ENCODE assay signal across 8 cellular contexts in genomic region chr3:100492810-100493140, GRCh38. TPM values are rescaled to one million over a fixed set of nuclear protein-coding genes. Genes with fewer than 3 reads are reported as not detected.
DNase-seq lines count a peak whose midpoint lies in the region; ATAC-seq, FAIRE-seq and TF ChIP-seq lines count a peak whose summit lies in the region.

No MANE protein-coding gene starts in this region.

- H3K36me3 ChIP-seq in adipocyte (ENCODE audit: control insufficient read depth, insufficient read depth, low read length, severe bottlenecking) (no peaks in the 10 kb centered on the region), kidney (ENCODE audit: control insufficient read depth in 1 of 2, insufficient read depth in 2 of 2, low read length in 2 of 2) (no peaks in the 10 kb centered on the region), thymus (ENCODE audit: control insufficient read depth, insufficient read depth) (no peaks in the 10 kb centered on the region)

- H3K4me3 ChIP-seq in adipocyte (ENCODE audit: low read length): peak overlapping the region; percentile 86
- H3K4me3 ChIP-seq in kidney (ENCODE audit: low read length in 2 of 2): peak overlapping the region; percentile 47 to 61
- H3K4me3 ChIP-seq in thymus (ENCODE audit: low read length): peak overlapping the region; percentile 52

- peak overlapping the region; percentile 82 for H3K4me3 Mint-ChIP-seq in T-helper 1 cell treated with Interleukin-12 subunit alpha and Interleukin-12 subunit beta and Interleukin-4 antibody, amounts not matched to agents 30 μg/mL and 1 μg/mL, for 36 hours

- DNase-seq in T-helper 1 cell: no peak
- no peak for DNase-seq in adipocyte (ENCODE audit: low read depth)
- DNase-seq in kidney: no peak
- no peak for DNase-seq in SKM-1 (lab: John Stamatoyannopoulos, UW; ENCODE audit: unreplicated experiment)
- DNase-seq in NCI-H526 treated with DMSO at 0.1 percent for 48 hours (lab: John Stamatoyannopoulos, UW): no peak

- no peak overlapping the region for H3K27ac Mint-ChIP-seq in T-helper 1 cell treated with Interleukin-12 subunit alpha and Interleukin-12 subunit beta and Interleukin-4 antibody, amounts not matched to agents 30 μg/mL and 1 μg/mL, for 36 hours

- H3K9me3 ChIP-seq in adipocyte (ENCODE audit: control insufficient read depth, low read length): peaks cover 5% of the 10 kb centered on the region
- H3K9me3 ChIP-seq in kidney (ENCODE audit: control insufficient read depth in 1 of 2, low read length in 2 of 2): no peaks in the 10 kb centered on the region
- H3K9me3 ChIP-seq in thymus (ENCODE audit: control insufficient read depth): no peaks in the 10 kb centered on the region

- H3K9ac ChIP-seq in adipocyte (ENCODE audit: low read length) (peak overlapping the region; percentile 96), kidney (ENCODE audit: low read length in 2 of 2) (peak overlapping the region in 1 of 2 donors; percentile 46)

- WGBS in thymus: 4% methylated on average over 6 of the region's 6 CpGs

- H3K27me3 ChIP-seq in adipocyte (replicated peaks; ENCODE audit: control insufficient read depth, insufficient read depth, low read length) (no peaks in the 10 kb centered on the region), thymus (ENCODE audit: control insufficient read depth, insufficient read depth) (peaks cover 3% of the 10 kb centered on the region)

- peaks cover 32% of the 10 kb centered on the region for H3K4me1 ChIP-seq in adipocyte (ENCODE audit: control insufficient read depth, insufficient read depth, low read length)
- no peaks in the 10 kb centered on the region for H3K4me1 ChIP-seq in kidney (ENCODE audit: control insufficient read depth in 1 of 2, insufficient read depth in 1 of 2, low read depth in 1 of 2, low read length in 2 of 2)
- H3K4me1 ChIP-seq in thymus (ENCODE audit: control insufficient read depth, insufficient read depth, low read length): no peaks in the 10 kb centered on the region

- peaks cover 31% of the 10 kb centered on the region for H3K27me3 Mint-ChIP-seq in T-helper 1 cell treated with Interleukin-12 subunit alpha and Interleukin-12 subunit beta and Interleukin-4 antibody, amounts not matched to agents 30 μg/mL and 1 μg/mL, for 36 hours (ENCODE audit: low read depth)

- no peaks in the 10 kb centered on the region for H3K9me3 Mint-ChIP-seq in T-helper 1 cell treated with Interleukin-12 subunit alpha and Interleukin-12 subunit beta and Interleukin-4 antibody, amounts not matched to agents 30 μg/mL and 1 μg/mL, for 36 hours

- ATAC-seq in GM21786 (IDR thresholded peaks at IDR 0.05; ENCODE audit: unreplicated experiment): no peak

- no peak for FAIRE-seq in kidney (lab: Jason Lieb, UNC)

- intact Hi-C loops in kidney (cut with DNase I): no loop called here

- no peak for TF ChIP-seq CTCF in kidney (IDR thresholded peaks at IDR 0.05; ENCODE audit: borderline replicate concordance, extremely low read depth, insufficient read depth)

- H3K27ac ChIP-seq in kidney (ENCODE audit: low read depth in 2 of 2, low read length in 2 of 2) (no peak overlapping the region), thymus (ENCODE audit: low read depth) (no peak overlapping the region)

- H3K36me3 Mint-ChIP-seq in T-helper 1 cell treated with Interleukin-12 subunit alpha and Interleukin-12 subunit beta and Interleukin-4 antibody, amounts not matched to agents 30 μg/mL and 1 μg/mL, for 36 hours (ENCODE audit: low read depth): no peaks in the 10 kb centered on the region

- H3K4me1 Mint-ChIP-seq in T-helper 1 cell treated with Interleukin-12 subunit alpha and Interleukin-12 subunit beta and Interleukin-4 antibody, amounts not matched to agents 30 μg/mL and 1 μg/mL, for 36 hours (ENCODE audit: low read depth): peaks cover 8% of the 10 kb centered on the region

RNA-seq across cellular contexts. Expression of gene TMEM45A, which starts 0.4 kb away (rescaled TPM):
- 3.4 TPM for total RNA-seq in kidney
- polyA plus RNA-seq in kidney (ENCODE audit: insufficient read depth, low read depth, low replicate concordance) (4.6 TPM), thymus (22.1 TPM)
